In the genomic region with DNA sequence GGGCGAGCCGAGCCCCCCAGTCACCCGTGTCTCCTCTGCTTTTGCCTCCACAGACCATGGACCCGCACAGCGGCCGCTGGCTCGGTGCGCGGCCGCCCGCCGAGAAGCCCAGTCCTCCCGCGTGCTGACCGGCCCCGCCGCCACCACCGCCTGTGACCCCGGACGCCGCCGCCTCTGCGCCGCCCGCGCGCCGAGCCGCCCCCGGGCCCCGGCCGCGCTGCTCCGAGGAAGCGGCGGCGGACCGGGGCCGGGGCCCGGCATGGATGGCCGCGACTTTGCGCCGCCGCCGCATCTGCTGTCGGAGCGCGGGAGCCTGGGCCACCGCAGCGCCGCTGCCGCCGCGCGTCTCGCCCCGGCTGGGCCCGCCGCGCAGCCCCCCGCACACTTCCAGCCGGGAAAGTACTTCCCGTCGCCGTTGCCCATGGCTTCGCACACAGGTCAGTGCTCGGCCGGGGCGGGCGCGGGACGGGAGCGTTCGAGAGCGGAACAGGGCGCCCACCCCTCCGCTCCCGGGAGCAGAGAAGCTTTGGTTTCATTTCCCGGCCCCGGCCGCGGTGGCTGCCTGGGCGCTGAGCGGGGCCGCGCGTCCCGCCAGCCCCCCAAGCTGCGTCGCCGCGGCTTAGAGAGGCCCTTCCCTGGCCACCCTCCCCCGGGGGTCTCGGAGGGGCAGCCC, we compare ENCODE assay signal across 8 cellular contexts. TPM values are rescaled to one million over a fixed set of nuclear protein-coding genes. Genes with fewer than 3 reads are reported as not detected.
A peak's percentile ranks its signal among the peaks of the same experiment; 100 is the strongest.
DNase-seq lines count a peak whose midpoint lies in the region; ATAC-seq and TF ChIP-seq lines count a peak whose summit lies in the region.

No MANE protein-coding gene starts in this region.

- H3K36me3 ChIP-seq in GM23248 (ENCODE audit: low read depth), result no peaks in the 10 kb centered on the region

- in situ Hi-C loops in GM23248 (cut with MboI), result no loop called here

- no peaks in the 10 kb centered on the region for H4K20me1 ChIP-seq in GM23248 (ENCODE audit: insufficient read depth)

- no peaks in the 10 kb centered on the region for H3K9me2 ChIP-seq in GM23248 (ENCODE audit: insufficient read depth)

- no peak for ATAC-seq in HG03095 (IDR thresholded peaks at IDR 0.05; ENCODE audit: unreplicated experiment)
- no peak for ATAC-seq in omental fat pad (ENCODE audit: low FRiP score)
- ATAC-seq in GM18498 (IDR thresholded peaks at IDR 0.05; ENCODE audit: unreplicated experiment), result no peak

- WGBS in GM23248 (ENCODE audit: low coverage in 1 of 2, low lambda C conversion rate in 2 of 2, missing lambda C conversion rate in 2 of 2), 2 experiments, result 0 to 1% methylated on average over 25 to 40 of the region's 95 CpGs

- peak overlapping the region; percentile 95 for H3K9ac ChIP-seq in GM23248

- TF ChIP-seq CTCF in VCaP (conservative IDR thresholded peaks at IDR 0.05), result no peak
- TF ChIP-seq CTCF in omental fat pad (IDR thresholded peaks at IDR 0.05), result no peak

- H3K27ac ChIP-seq in GM23248 (peak overlapping the region; percentile 88), VCaP (peak overlapping the region; percentile 99; the same call in 1 of the 2 replicates), skin epidermis (peak overlapping the region; percentile 78 to 100 (median 97))

- H3K27me3 ChIP-seq in GM23248 (replicated peaks; ENCODE audit: insufficient read depth), result no peaks in the 10 kb centered on the region

- H2AFZ ChIP-seq in GM23248, result peak overlapping the region; percentile 61

- peak overlapping the region; percentile 92 for H3K4me2 ChIP-seq in GM23248 (ENCODE audit: unreplicated experiment)

- H3K4me3 ChIP-seq in GM23248, result peak overlapping the region; percentile 83
- H3K4me3 ChIP-seq in skin epidermis, result peak overlapping the region; percentile 41 to 77 (median 68)

- peaks cover 34% of the 10 kb centered on the region for H3K4me1 ChIP-seq in GM23248 (ENCODE audit: insufficient read depth)

- peaks cover 1% of the 10 kb centered on the region for H3F3A ChIP-seq in GM23248 (ENCODE audit: insufficient read depth)

- DNase-seq in GM23248, result peak; percentile 64
- peak; percentile 62 for DNase-seq in hepatic stellate cell (ENCODE audit: low spot score)
- DNase-seq in omental fat pad (ENCODE audit: low spot score), result no peak
- no peak for DNase-seq in OCI-M2 (lab: John Stamatoyannopoulos, UW; ENCODE audit: unreplicated experiment)

- no peaks in the 10 kb centered on the region for H3K9me3 ChIP-seq in GM23248 (ENCODE audit: low read depth)

- peaks cover 85% of the 10 kb centered on the region for H3K79me2 ChIP-seq in GM23248 (ENCODE audit: insufficient read depth)

RNA-seq across cellular contexts. Expression of a gene that starts 4.4 kb away (rescaled TPM):
- 3.0 and 5.2 TPM in 2 replicates for total RNA-seq in GM23248 (2014; rRNA removed; shearing (Covaris generic))
- polyA plus RNA-seq in GM23248 (2016; fragmentation: Nextera tagmentation; extraction: Ambion mirVana), result 0.91 and 1.3 TPM in 2 replicates
- 10 to 100 TPM in 1 of 4 donors, 1 to 10 TPM in 3; 4.8 to 20.8 (median 7.1) TPM for total RNA-seq in omental fat pad

Comparison
In these comparisons a context has a peak if more than half of its experiments do, and no peak if none do; other contexts are left out.
1. DNase-seq: peak in GM23248 (single experiment) and hepatic stellate cell (single experiment); none in omental fat pad (single experiment) and OCI-M2 (single experiment).
2. Peak in every context shown above with its lines, with median percentiles within 50 percentile points of each other: H3K27ac ChIP-seq.